In genomic region chr19:51637362-51637978, GRCh38 we compare ENCODE assay signal across 9 cellular contexts. TPM values are rescaled to one million over a fixed set of nuclear protein-coding genes. Genes with fewer than 3 reads are reported as not detected.
DNase-seq lines count a peak whose midpoint lies in the region; ATAC-seq and TF ChIP-seq lines count a peak whose summit lies in the region.
"Had no signal": no experiment of that assay in that cellular context is flagged by ENCODE, and none has a peak within 500 bp of the region (broad histone marks: within the 10 kb centered on the region; RNA-seq: fewer than 3 reads in every experiment).

No MANE protein-coding gene starts in this region.

- intact Hi-C loops in ascending aorta (cut with DNase I), result no loop called here

- H3K9me3 Mint-ChIP-seq in osteocyte (ENCODE audit: unreplicated experiment), result peaks cover 8% of the 10 kb centered on the region

- no peak for ATAC-seq in HG03175 (IDR thresholded peaks at IDR 0.05; ENCODE audit: unreplicated experiment)

- H3K27me3 Mint-ChIP-seq in osteocyte (ENCODE audit: unreplicated experiment), result no peaks in the 10 kb centered on the region

- H3K4me1 ChIP-seq in ascending aorta, result no peaks in the 10 kb centered on the region

- no peaks in the 10 kb centered on the region for H3K36me3 Mint-ChIP-seq in osteocyte (ENCODE audit: unreplicated experiment)

- H3K36me3 ChIP-seq in ascending aorta, result no peaks in the 10 kb centered on the region

- H3K27ac Mint-ChIP-seq in osteocyte (ENCODE audit: unreplicated experiment), result no peak overlapping the region

- H3K4me3 ChIP-seq in LNCaP clone FGC (ENCODE audit: low read depth, low read length), result no peak overlapping the region
- H3K4me3 ChIP-seq in ascending aorta, result no peak overlapping the region

- H3K27ac ChIP-seq in ascending aorta, result no peak overlapping the region

- H3K9me3 ChIP-seq in ascending aorta, result no peaks in the 10 kb centered on the region

- H3K27me3 ChIP-seq in ascending aorta, result no peaks in the 10 kb centered on the region

- TF ChIP-seq CTCF in LNCaP clone FGC (IDR thresholded peaks at IDR 0.05; ENCODE audit: control insufficient read depth, extremely low read depth, insufficient read depth) (0 out of 2 replicates have a peak, but pooled peaks have one; percentile 11), osteocyte (IDR thresholded peaks at IDR 0.05) (peak; percentile 29), ascending aorta (IDR thresholded peaks at IDR 0.05) (no peak)

- no peak overlapping the region for H3K4me3 Mint-ChIP-seq in osteocyte (ENCODE audit: unreplicated experiment)

- peak; percentile 6 for DNase-seq in DMS79 treated with DMSO at 0.1 percent for 48 hours (lab: John Stamatoyannopoulos, UW)
- DNase-seq in DMS79 (lab: John Stamatoyannopoulos, UW), result no peak
- no peak for DNase-seq in LNCaP clone FGC (ENCODE audit: low read depth)
- DNase-seq in dermis blood vessel endothelial cell, result peak; percentile 21
- DNase-seq in osteocyte (ENCODE audit: extremely low spot score, unreplicated experiment), result no peak
- DNase-seq in NCI-H2081 (lab: John Stamatoyannopoulos, UW), result no peak
- no peak for DNase-seq in ascending aorta (ENCODE audit: low spot score in 2 of 2)
- DNase-seq: activated T-cell treated with anti-CD3 and anti-CD28 coated beads, Interleukin-2, amount 50 U/mL, for 1 hour had no signal

- H3K4me1 Mint-ChIP-seq in osteocyte (ENCODE audit: unreplicated experiment), result no peaks in the 10 kb centered on the region

RNA-seq across cellular contexts. Expression of gene SIGLEC5, which starts 7.3 kb away (rescaled TPM):
- not detected in 2 replicates for total RNA-seq in dermis blood vessel endothelial cell
- total RNA-seq in osteocyte, result not detected in 2 replicates
- total RNA-seq in ascending aorta, result not detected

RNA-seq across cellular contexts. Expression of gene SIGLEC14, which starts 9.2 kb away (rescaled TPM):
- total RNA-seq in dermis blood vessel endothelial cell (not detected in 2 replicates), osteocyte (not detected in 2 replicates), ascending aorta (0.75 TPM)

RNA-seq across cellular contexts. Expression of gene SPACA6, which starts 55.7 kb away (rescaled TPM):
- 3.5 and 12.9 TPM in 2 replicates for total RNA-seq in dermis blood vessel endothelial cell
- total RNA-seq in osteocyte, result 32.2 and 36.9 TPM in 2 replicates
- 16.0 TPM for total RNA-seq in ascending aorta

Comparison
In these comparisons a context has a peak if more than half of its experiments do, and no peak if none do; other contexts are left out.
1. DNase-seq: peak in DMS79 treated with DMSO at 0.1 percent for 48 hours (single experiment) and dermis blood vessel endothelial cell (single experiment); none in DMS79 (single experiment), LNCaP clone FGC (single experiment), osteocyte (single experiment), NCI-H2081 (0 of 2) and ascending aorta (0 of 2).
2. CTCF ChIP-seq: peak in LNCaP clone FGC (single experiment) and osteocyte (single experiment); none in ascending aorta (0 of 3).